ENCODE assay signal across 20 cellular contexts in genomic region chr1:12437629-12438028, GRCh38.
DNase-seq lines count a peak whose midpoint lies in the region; ATAC-seq, FAIRE-seq and TF ChIP-seq lines count a peak whose summit lies in the region.
"Had no signal": no experiment of that assay in that cellular context is flagged by ENCODE, and none has a peak within 500 bp of the region (broad histone marks: within the 10 kb centered on the region; RNA-seq: fewer than 3 reads in every experiment).

No MANE protein-coding gene starts in this region.

- peaks cover 93% of the 10 kb centered on the region for H3K4me1 Mint-ChIP-seq in activated naive CD8-positive, alpha-beta T cell treated with anti-CD3 and anti-CD28 coated beads for 36 hours
- peaks cover 95 to 97% of the 10 kb centered on the region in 2 donors for H3K4me1 Mint-ChIP-seq in immature natural killer cell

- no peaks in the 10 kb centered on the region for H3K27me3 ChIP-seq in HepG2 (ENCODE audit: control insufficient read depth in 1 of 2, insufficient read depth in 2 of 2, low read length in 2 of 2)
- no peaks in the 10 kb centered on the region for H3K27me3 ChIP-seq in right lobe of liver
- H3K27me3 ChIP-seq: cardiac muscle cell, hepatocyte, neural progenitor cell had no signal

- no peaks in the 10 kb centered on the region for H3K9me3 ChIP-seq in HepG2 (ENCODE audit: low read length)
- no peaks in the 10 kb centered on the region for H3K9me3 ChIP-seq in right lobe of liver

- no peaks in the 10 kb centered on the region for H3K79me2 ChIP-seq in HepG2 (ENCODE audit: insufficient read depth, low read length)

- DNase-seq in HepG2 (ENCODE audit: low spot score), result peak; percentile 65
- no peak for DNase-seq in right lobe of liver
- no peak for DNase-seq in activated naive CD8-positive, alpha-beta T cell treated with anti-CD3 and anti-CD28 coated beads for 36 hours
- DNase-seq in immature natural killer cell, result no peak
- no peak for DNase-seq in sciatic nerve (ENCODE audit: low spot score)
- no peak for DNase-seq in NCI-H82 (lab: John Stamatoyannopoulos, UW)
- DNase-seq in UCSD-AML1 (lab: John Stamatoyannopoulos, UW; ENCODE audit: unreplicated experiment), result no peak
- no peak for DNase-seq in DMS 273 treated with DMSO at 0.1 percent for 48 hours (lab: John Stamatoyannopoulos, UW)
- DNase-seq: activated gamma-delta T cell, GF-D8, Karpas-422, mesendoderm, NCI-H2171, retina had no signal

- H3K27ac Mint-ChIP-seq in activated naive CD8-positive, alpha-beta T cell treated with anti-CD3 and anti-CD28 coated beads for 36 hours, result peak overlapping the region; percentile 97
- peak overlapping the region; percentile 84 to 98 (median 94) for H3K27ac Mint-ChIP-seq in immature natural killer cell
- H3K27ac Mint-ChIP-seq: neural progenitor cell, WTC11 had no signal

- TF ChIP-seq RAD21 in HepG2 (CRISPR knock-in tag; IDR thresholded peaks at IDR 0.05), result no peak

- no peak overlapping the region for H2AFZ ChIP-seq in HepG2 (ENCODE audit: low read length)
- H2AFZ ChIP-seq: hepatocyte, neural progenitor cell had no signal

- peaks cover 72% of the 10 kb centered on the region for H3K36me3 Mint-ChIP-seq in activated naive CD8-positive, alpha-beta T cell treated with anti-CD3 and anti-CD28 coated beads for 36 hours
- peaks cover 0 to 6% (median 4%) of the 10 kb centered on the region in 3 donors for H3K36me3 Mint-ChIP-seq in immature natural killer cell

- intact Hi-C loops in HepG2 (cut with micrococcal nuclease; ENCODE audit: unreplicated experiment), result no loop called here
- intact Hi-C loops in right lobe of liver (cut with DNase I), result no loop called here
- intact Hi-C loops in sciatic nerve (cut with DNase I), result no loop called here

- TF ChIP-seq EP300 in HepG2 (IDR thresholded peaks at IDR 0.05; ENCODE audit: low read depth in 2 of 2, low read length in 2 of 2) (peak in 1 of 2 experiments; percentile 57; a peak in 2 of 4 replicates), HepG2 (CRISPR knock-in tag; IDR thresholded peaks at IDR 0.05; ENCODE audit: borderline replicate concordance) (no peak)

- H3K4me1 ChIP-seq in HepG2 (ENCODE audit: insufficient read depth, low read length), result peaks cover 79% of the 10 kb centered on the region
- peaks cover 0 to 38% (median 15%) of the 10 kb centered on the region in 4 donors for H3K4me1 ChIP-seq in right lobe of liver

- FAIRE-seq in HepG2 (lab: Jason Lieb, UNC), result peak; percentile 74
- FAIRE-seq: GM12892, urothelium cell line had no signal

- POLR2A ChIA-PET in HepG2 (lab: Yijun Ruan, JAX), result interaction anchor here (1.0 to 2.7 kb wide), 5 partner anchors 57 to 181 kb away, joined by 3 to 9 read pairs (median 8); partner anchors contain the start of gene DHRS3

- H3K4me2 ChIP-seq in HepG2 (ENCODE audit: low read depth, low read length), result peak overlapping the region; percentile 40
- H3K4me2 ChIP-seq: hepatocyte, neural progenitor cell had no signal

- no TSS peak for BruUV-seq in HepG2 (replicated peaks; lab: Mats Ljungman, UMichigan)

- H3K9me3 Mint-ChIP-seq in activated naive CD8-positive, alpha-beta T cell treated with anti-CD3 and anti-CD28 coated beads for 36 hours, result peaks cover 6% of the 10 kb centered on the region
- no peaks in the 10 kb centered on the region for H3K9me3 Mint-ChIP-seq in immature natural killer cell
- H3K9me3 Mint-ChIP-seq: neural progenitor cell had no signal

- TF ChIP-seq CTCF in HepG2 (CRISPR knock-in tag; IDR thresholded peaks at IDR 0.05) (no peak), right lobe of liver (IDR thresholded peaks at IDR 0.05) (no peak)

- in situ Hi-C loops in HepG2 (cut with HindIII; ENCODE audit: extremely low pct_ligation_motif_present, low pct_unique_long_range_greater_than_20kb), result no loop called here

- WGBS in HepG2 (ENCODE audit: low lambda C conversion rate), result 1% methylated on average over 2 of the region's 2 CpGs
- WGBS in right lobe of liver (ENCODE audit: insufficient coverage, low coverage, low lambda C conversion rate, missing lambda C conversion rate), result 57% methylated on average over 2 of the region's 2 CpGs

- CTCF ChIA-PET in HepG2 (lab: Yijun Ruan, JAX; ENCODE audit: low intra/inter-chr PET ratio, low total read pairs), result no interaction called here

- H3K9ac ChIP-seq in HepG2 (ENCODE audit: insufficient read depth, low read depth, low read length), result no peak overlapping the region
- H3K9ac ChIP-seq: neural progenitor cell had no signal

- peak overlapping the region; percentile 12 for H3K4me3 Mint-ChIP-seq in activated naive CD8-positive, alpha-beta T cell treated with anti-CD3 and anti-CD28 coated beads for 36 hours
- peak overlapping the region; percentile 31 to 85 (median 75) for H3K4me3 Mint-ChIP-seq in immature natural killer cell
- H3K4me3 Mint-ChIP-seq: neural progenitor cell, WTC11 had no signal

- peak; percentile 34; the same call in 2 of the 3 replicates for ATAC-seq in HepG2
- ATAC-seq in right lobe of liver, result no peak
- no peak for ATAC-seq in sciatic nerve
- ATAC-seq: WTC11 had no signal

- no peaks in the 10 kb centered on the region for H4K20me1 ChIP-seq in HepG2 (ENCODE audit: insufficient read depth, low read length)

- no peaks in the 10 kb centered on the region for H3K27me3 Mint-ChIP-seq in activated naive CD8-positive, alpha-beta T cell treated with anti-CD3 and anti-CD28 coated beads for 36 hours
- H3K27me3 Mint-ChIP-seq in immature natural killer cell (ENCODE audit: low read depth in 3 of 3), result peaks cover 4 to 10% (median 9%) of the 10 kb centered on the region in 3 donors

- H3K36me3 ChIP-seq in HepG2 (replicated peaks in 1 of 2; ENCODE audit: control insufficient read depth in 1 of 2, insufficient read depth in 2 of 2, low read length in 2 of 2) (no peaks in the 10 kb centered on the region; a peak in 1 of 5 replicates), right lobe of liver (no peaks in the 10 kb centered on the region)
- H3K36me3 ChIP-seq: cardiac muscle cell, neural progenitor cell had no signal

- TF ChIP-seq POLR2A in HepG2 (IDR thresholded peaks at IDR 0.05; ENCODE audit: insufficient read depth in 1 of 2, low read depth in 2 of 2, low read length in 2 of 2) (no peak), right lobe of liver (IDR thresholded peaks at IDR 0.05) (no peak)

- H3K4me3 ChIP-seq in HepG2 (replicated peaks in 1 of 3; ENCODE audit: insufficient read depth in 1 of 3, low read depth in 2 of 3, low read length in 3 of 3), result no peak overlapping the region
- H3K4me3 ChIP-seq in right lobe of liver, result no peak overlapping the region
- H3K4me3 ChIP-seq: cardiac muscle cell, hepatocyte, neural progenitor cell had no signal

- H3K27ac ChIP-seq in HepG2 (ENCODE audit: extremely low read length, insufficient read depth, low read length), result peak overlapping the region; percentile 66
- no peak overlapping the region for H3K27ac ChIP-seq in right lobe of liver
- H3K27ac ChIP-seq: cardiac muscle cell, hepatocyte, neural progenitor cell had no signal

TF ChIP-seq in HepG2, 621 proteins besides CTCF, POLR2A, EP300 and RAD21 (continues in another document):
- TF ChIP-seq GABPA (IDR thresholded peaks at IDR 0.05; ENCODE audit: low read depth, low read length), result no peak
- no peak for TF ChIP-seq GABPA (CRISPR knock-in tag; IDR thresholded peaks at IDR 0.05; ENCODE audit: low read depth)
- TF ChIP-seq THAP11 (CRISPR knock-in tag; IDR thresholded peaks at IDR 0.05), result 0 out of 2 replicates have a peak, but pooled peaks have one; percentile 10
- peak; percentile 16; the same call in 1 of the 2 replicates for TF ChIP-seq CREM (IDR thresholded peaks at IDR 0.05)
- TF ChIP-seq CREM (CRISPR knock-in tag; IDR thresholded peaks at IDR 0.05), result no peak
- TF ChIP-seq, protein P1, sequence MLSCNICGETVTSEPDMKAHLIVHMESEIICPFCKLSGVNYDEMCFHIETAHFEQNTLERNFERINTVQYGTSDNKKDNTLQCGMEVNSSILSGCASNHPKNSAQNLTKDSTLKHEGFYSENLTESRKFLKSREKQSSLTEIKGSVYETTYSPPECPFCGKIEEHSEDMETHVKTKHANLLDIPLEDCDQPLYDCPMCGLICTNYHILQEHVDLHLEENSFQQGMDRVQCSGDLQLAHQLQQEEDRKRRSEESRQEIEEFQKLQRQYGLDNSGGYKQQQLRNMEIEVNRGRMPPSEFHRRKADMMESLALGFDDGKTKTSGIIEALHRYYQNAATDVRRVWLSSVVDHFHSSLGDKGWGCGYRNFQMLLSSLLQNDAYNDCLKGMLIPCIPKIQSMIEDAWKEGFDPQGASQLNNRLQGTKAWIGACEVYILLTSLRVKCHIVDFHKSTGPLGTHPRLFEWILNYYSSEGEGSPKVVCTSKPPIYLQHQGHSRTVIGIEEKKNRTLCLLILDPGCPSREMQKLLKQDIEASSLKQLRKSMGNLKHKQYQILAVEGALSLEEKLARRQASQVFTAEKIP (CRISPR knock-in tag; IDR thresholded peaks at IDR 0.05; ENCODE audit: borderline replicate concordance), result no peak
- peak; percentile 73 for TF ChIP-seq HNF4A (CRISPR knock-in tag; IDR thresholded peaks at IDR 0.05)
- 0 out of 2 replicates have a peak, but pooled peaks have one; percentile 16 for TF ChIP-seq GATAD1 (CRISPR knock-in tag; IDR thresholded peaks at IDR 0.05)
- no peak for TF ChIP-seq ZNF672 (CRISPR knock-in tag; IDR thresholded peaks at IDR 0.05)
- TF ChIP-seq HDAC1 (CRISPR knock-in tag; IDR thresholded peaks at IDR 0.05), result peak; percentile 32; the same call in 1 of the 2 replicates
- TF ChIP-seq ERF (CRISPR knock-in tag; IDR thresholded peaks at IDR 0.05), result 0 out of 2 replicates have a peak, but pooled peaks have one; percentile 37
- TF ChIP-seq, protein P2, sequence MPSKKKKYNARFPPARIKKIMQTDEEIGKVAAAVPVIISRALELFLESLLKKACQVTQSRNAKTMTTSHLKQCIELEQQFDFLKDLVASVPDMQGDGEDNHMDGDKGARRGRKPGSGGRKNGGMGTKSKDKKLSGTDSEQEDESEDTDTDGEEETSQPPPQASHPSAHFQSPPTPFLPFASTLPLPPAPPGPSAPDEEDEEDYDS (CRISPR knock-in tag; IDR thresholded peaks at IDR 0.05), result peak; percentile 15; the same call in 1 of the 2 replicates
- TF ChIP-seq SOX5 (CRISPR knock-in tag; IDR thresholded peaks at IDR 0.05; ENCODE audit: borderline replicate concordance), result peak; percentile 46; the same call in 1 of the 2 replicates
- TF ChIP-seq SPEN (CRISPR knock-in tag; IDR thresholded peaks at IDR 0.05; ENCODE audit: low read depth), result no peak
- no peak for TF ChIP-seq ZKSCAN5 (CRISPR knock-in tag; IDR thresholded peaks at IDR 0.05)
- peak; percentile 60; the same call in 1 of the 2 replicates for TF ChIP-seq MED1 (CRISPR knock-in tag; IDR thresholded peaks at IDR 0.05)
- no peak for TF ChIP-seq ZNF83 (CRISPR knock-in tag; IDR thresholded peaks at IDR 0.05; ENCODE audit: borderline replicate concordance)
- TF ChIP-seq SKI (IDR thresholded peaks at IDR 0.05; ENCODE audit: partially characterized antibody), result peak; percentile 22
